Comparison of ENCODE assay signal across 14 cellular contexts in the genomic region with DNA sequence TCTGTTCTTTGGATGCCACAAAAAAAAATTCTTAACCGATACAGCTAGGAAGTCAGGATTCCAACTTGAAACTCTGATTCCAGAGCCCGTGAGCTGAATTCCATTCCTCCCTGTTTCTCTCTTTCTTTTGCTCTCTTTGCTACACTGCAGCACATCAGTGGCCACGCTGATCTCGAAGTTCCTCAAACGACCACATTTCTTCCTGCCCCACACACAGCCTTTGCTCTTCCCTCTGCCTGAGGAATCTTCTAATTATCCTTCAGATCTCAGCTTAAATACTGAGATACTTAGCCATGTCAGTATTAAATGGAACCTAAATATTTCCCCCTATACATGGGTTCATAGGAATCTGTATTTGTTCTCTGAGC.
DNase-seq lines count a peak whose midpoint lies in the region; ATAC-seq and TF ChIP-seq lines count a peak whose summit lies in the region.
"Had no signal": no experiment of that assay in that cellular context is flagged by ENCODE, and none has a peak within 500 bp of the region (broad histone marks: within the 10 kb centered on the region; RNA-seq: fewer than 3 reads in every experiment).

No MANE protein-coding gene starts in this region.

- peak overlapping the region; percentile 44 for H3K4me3 Mint-ChIP-seq in activated B cell treated with CpG ODN at 0.5 μM for 24 hours

- H3K4me1 ChIP-seq in GM23248 (ENCODE audit: insufficient read depth) (peaks cover 73% of the 10 kb centered on the region), mesendoderm (ENCODE audit: control insufficient read depth, low read depth, low read length) (no peaks in the 10 kb centered on the region)

- H3K79me2 ChIP-seq in GM23248 (ENCODE audit: insufficient read depth) (peaks cover 99% of the 10 kb centered on the region), mesendoderm (ENCODE audit: control insufficient read depth, insufficient read depth, low read length) (no peaks in the 10 kb centered on the region)

- H3K27me3 ChIP-seq in GM23248 (replicated peaks; ENCODE audit: insufficient read depth) (no peaks in the 10 kb centered on the region), mesendoderm (ENCODE audit: insufficient read depth, low read length, poor library complexity) (no peaks in the 10 kb centered on the region)
- H3K27me3 ChIP-seq: heart right ventricle had no signal

- 76 to 81% methylated on average over 5 of the region's 5 CpGs for WGBS in GM23248 (ENCODE audit: low coverage in 1 of 2, low lambda C conversion rate in 2 of 2, missing lambda C conversion rate in 2 of 2), 2 experiments
- no CpG with 5 or more reads among the region's 5 CpGs for WGBS in mesendoderm (ENCODE audit: extremely low coverage, insufficient coverage, low lambda C conversion rate)

- no peak overlapping the region for H4K5ac ChIP-seq in mesendoderm (ENCODE audit: low read length)

- H3K27me3 Mint-ChIP-seq in activated B cell treated with CpG ODN at 0.5 μM for 24 hours: no peaks in the 10 kb centered on the region

- H3K4me1 Mint-ChIP-seq in activated B cell treated with CpG ODN at 0.5 μM for 24 hours: peaks cover 91% of the 10 kb centered on the region

- H3K36me3 ChIP-seq in GM23248 (ENCODE audit: low read depth) (no peaks in the 10 kb centered on the region), mesendoderm (ENCODE audit: control insufficient read depth, insufficient read depth, low read length) (no peaks in the 10 kb centered on the region)
- H3K36me3 ChIP-seq: heart right ventricle had no signal

- in situ Hi-C loops in GM23248 (cut with MboI): no loop called here

- no peak overlapping the region for H2AK5ac ChIP-seq in mesendoderm (ENCODE audit: low read length)

- TF ChIP-seq CTCF in activated B cell treated with CpG ODN at 0.5 μM for 24 hours (IDR thresholded peaks at IDR 0.05): no peak

- no peak overlapping the region for H3K4ac ChIP-seq in mesendoderm (ENCODE audit: low read depth, low read length)

- DNase-seq in CD1c-positive myeloid dendritic cell (ENCODE audit: extremely low spot score) (peak; percentile 44), GM23248 (no peak), activated B cell treated with CpG ODN at 0.5 μM for 24 hours (no peak), mesendoderm (no peak), left colon (no peak), LoVo (ENCODE audit: low spot score) (no peak), NCI-H82 treated with DMSO at 0.1 percent for 48 hours (lab: John Stamatoyannopoulos, UW; ENCODE audit: unreplicated experiment) (no peak)
- DNase-seq: activated effector memory CD4-positive, alpha-beta T cell treated with anti-CD3 and anti-CD28 coated beads, Interleukin-2, amount 50 U/mL, for 16 hours; DMS79 treated with DMSO at 0.1 percent for 48 hours; heart right ventricle; NCI-H526; stimulated activated CD4-positive, alpha-beta T cell treated with anti-CD3 and anti-CD28 coated beads, Interleukin-15, amount 100 ng/mL, for 24 hours; stimulated activated naive CD4-positive, alpha-beta T cell treated with Interleukin-2 at 50 U/mL for 16 hours had no signal

- H3K9ac ChIP-seq in GM23248 (no peak overlapping the region), mesendoderm (ENCODE audit: low read length) (no peak overlapping the region)

- peak overlapping the region; percentile 79 for H2BK120ac ChIP-seq in mesendoderm (ENCODE audit: low read depth, low read length)

- H3K9me2 ChIP-seq in GM23248 (ENCODE audit: insufficient read depth): no peaks in the 10 kb centered on the region

- H2BK5ac ChIP-seq in mesendoderm (ENCODE audit: low read length): no peak overlapping the region

- POLR2A ChIA-PET in activated B cell treated with CpG ODN at 0.5 μM for 24 hours (lab: Charles Lee): interaction anchor here (0.6 to 5.3 kb wide), 6 partner anchors 10 to 83 kb away, joined by 4 to 56 read pairs (median 8); no protein-coding TSS in a partner anchor

- H4K20me1 ChIP-seq in GM23248 (ENCODE audit: insufficient read depth): no peaks in the 10 kb centered on the region

- no peak overlapping the region for H4K8ac ChIP-seq in mesendoderm (ENCODE audit: low read depth, low read length)

- no peak overlapping the region for H3K56ac ChIP-seq in mesendoderm (ENCODE audit: low read length)

- H2AFZ ChIP-seq in GM23248: no peak overlapping the region

- peak overlapping the region; percentile 85 for H3K4me2 ChIP-seq in GM23248 (ENCODE audit: unreplicated experiment)
- H3K4me2 ChIP-seq in mesendoderm (ENCODE audit: low read length): no peak overlapping the region

- ATAC-seq in activated B cell treated with CpG ODN at 0.5 μM for 24 hours (ENCODE audit: low read depth) (peak; percentile 25), GM21576 (IDR thresholded peaks at IDR 0.05; ENCODE audit: unreplicated experiment) (no peak), left colon (no peak)
- ATAC-seq: heart right ventricle had no signal

- H3F3A ChIP-seq in GM23248 (ENCODE audit: insufficient read depth): peaks cover 61% of the 10 kb centered on the region

- peak overlapping the region; percentile 4 for H3K18ac ChIP-seq in mesendoderm (ENCODE audit: low read length)

- no peaks in the 10 kb centered on the region for H3K79me1 ChIP-seq in mesendoderm (ENCODE audit: low read length)

- H3K36me3 Mint-ChIP-seq in activated B cell treated with CpG ODN at 0.5 μM for 24 hours (ENCODE audit: low read depth): peaks cover 2% of the 10 kb centered on the region

- H3K9me3 Mint-ChIP-seq in activated B cell treated with CpG ODN at 0.5 μM for 24 hours: no peaks in the 10 kb centered on the region

- intact Hi-C loops in activated B cell treated with CpG ODN at 0.5 μM for 24 hours (cut with micrococcal nuclease) (loop anchor here (10.0 kb wide), 1 partner anchor 1101 kb away; no protein-coding TSS in a partner anchor), left colon (cut with DNase I, micrococcal nuclease) (no loop called here)

- CTCF ChIA-PET in activated B cell treated with CpG ODN at 0.5 μM for 24 hours (lab: Charles Lee): interaction anchor here (3.3 to 3.5 kb wide), 2 partner anchors 83 to 87 kb away, joined by 16 to 21 read pairs; a partner anchor contains a TSS

- H3K4me3 ChIP-seq in GM23248 (no peak overlapping the region), mesendoderm (ENCODE audit: low read length) (no peak overlapping the region)
- H3K4me3 ChIP-seq: heart right ventricle had no signal

- no peaks in the 10 kb centered on the region for H3K9me3 ChIP-seq in GM23248 (ENCODE audit: low read depth)
- H3K9me3 ChIP-seq: heart right ventricle had no signal

- H3K23ac ChIP-seq in mesendoderm (ENCODE audit: low read length): no peak overlapping the region

- peak overlapping the region; percentile 99 for H3K27ac Mint-ChIP-seq in activated B cell treated with CpG ODN at 0.5 μM for 24 hours

- H3K27ac ChIP-seq in GM23248 (peak overlapping the region; percentile 71), mesendoderm (ENCODE audit: low read depth, low read length) (no peak overlapping the region)

- no peak overlapping the region for H2BK15ac ChIP-seq in mesendoderm (replicated peaks; ENCODE audit: low read depth)
